ENCODE assay signal across 1 cellular context in the genomic region with DNA sequence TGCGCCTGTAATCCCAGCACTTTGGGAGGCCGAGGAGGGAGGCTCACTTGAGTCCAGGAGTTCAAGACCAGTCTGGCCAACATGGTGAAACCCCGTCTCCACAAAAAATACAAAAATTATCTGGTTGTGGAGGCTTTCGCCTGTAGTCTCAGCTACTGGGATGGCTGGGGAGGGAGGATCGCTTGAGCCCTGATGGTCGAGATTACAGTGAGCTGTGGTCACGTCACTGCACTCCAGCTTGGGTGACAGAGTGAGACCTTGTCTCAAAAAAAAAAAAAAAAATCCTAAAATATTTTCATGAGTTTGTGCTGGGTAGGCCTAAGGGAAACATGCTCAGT.
TF ChIP-seq lines count a peak whose summit lies in the region.

No MANE protein-coding gene starts in this region.

TF ChIP-seq in HepG2, 621 proteins besides CTCF, POLR2A, EP300 and RAD21:
- TF ChIP-seq ZMYM2 (CRISPR knock-in tag; IDR thresholded peaks at IDR 0.05) = 0 out of 2 replicates have a peak, but pooled peaks have one; percentile 25
- TF ChIP-seq, protein P1, sequence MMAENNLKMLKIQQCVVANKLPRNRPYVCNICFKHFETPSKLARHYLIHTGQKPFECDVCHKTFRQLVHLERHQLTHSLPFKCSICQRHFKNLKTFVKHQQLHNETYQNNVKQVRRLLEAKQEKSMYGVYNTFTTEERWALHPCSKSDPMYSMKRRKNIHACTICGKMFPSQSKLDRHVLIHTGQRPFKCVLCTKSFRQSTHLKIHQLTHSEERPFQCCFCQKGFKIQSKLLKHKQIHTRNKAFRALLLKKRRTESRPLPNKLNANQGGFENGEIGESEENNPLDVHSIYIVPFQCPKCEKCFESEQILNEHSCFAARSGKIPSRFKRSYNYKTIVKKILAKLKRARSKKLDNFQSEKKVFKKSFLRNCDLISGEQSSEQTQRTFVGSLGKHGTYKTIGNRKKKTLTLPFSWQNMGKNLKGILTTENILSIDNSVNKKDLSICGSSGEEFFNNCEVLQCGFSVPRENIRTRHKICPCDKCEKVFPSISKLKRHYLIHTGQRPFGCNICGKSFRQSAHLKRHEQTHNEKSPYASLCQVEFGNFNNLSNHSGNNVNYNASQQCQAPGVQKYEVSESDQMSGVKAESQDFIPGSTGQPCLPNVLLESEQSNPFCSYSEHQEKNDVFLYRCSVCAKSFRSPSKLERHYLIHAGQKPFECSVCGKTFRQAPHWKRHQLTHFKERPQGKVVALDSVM (CRISPR knock-in tag; IDR thresholded peaks at IDR 0.05) = peak; percentile 87
- TF ChIP-seq, protein P2, sequence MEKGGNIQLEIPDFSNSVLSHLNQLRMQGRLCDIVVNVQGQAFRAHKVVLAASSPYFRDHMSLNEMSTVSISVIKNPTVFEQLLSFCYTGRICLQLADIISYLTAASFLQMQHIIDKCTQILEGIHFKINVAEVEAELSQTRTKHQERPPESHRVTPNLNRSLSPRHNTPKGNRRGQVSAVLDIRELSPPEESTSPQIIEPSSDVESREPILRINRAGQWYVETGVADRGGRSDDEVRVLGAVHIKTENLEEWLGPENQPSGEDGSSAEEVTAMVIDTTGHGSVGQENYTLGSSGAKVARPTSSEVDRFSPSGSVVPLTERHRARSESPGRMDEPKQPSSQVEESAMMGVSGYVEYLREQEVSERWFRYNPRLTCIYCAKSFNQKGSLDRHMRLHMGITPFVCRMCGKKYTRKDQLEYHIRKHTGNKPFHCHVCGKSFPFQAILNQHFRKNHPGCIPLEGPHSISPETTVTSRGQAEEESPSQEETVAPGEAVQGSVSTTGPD (CRISPR knock-in tag; IDR thresholded peaks at IDR 0.05) = 0 out of 2 replicates have a peak, but pooled peaks have one; percentile 8
